8 cellular contexts compared by ENCODE assay signal in the genomic region with DNA sequence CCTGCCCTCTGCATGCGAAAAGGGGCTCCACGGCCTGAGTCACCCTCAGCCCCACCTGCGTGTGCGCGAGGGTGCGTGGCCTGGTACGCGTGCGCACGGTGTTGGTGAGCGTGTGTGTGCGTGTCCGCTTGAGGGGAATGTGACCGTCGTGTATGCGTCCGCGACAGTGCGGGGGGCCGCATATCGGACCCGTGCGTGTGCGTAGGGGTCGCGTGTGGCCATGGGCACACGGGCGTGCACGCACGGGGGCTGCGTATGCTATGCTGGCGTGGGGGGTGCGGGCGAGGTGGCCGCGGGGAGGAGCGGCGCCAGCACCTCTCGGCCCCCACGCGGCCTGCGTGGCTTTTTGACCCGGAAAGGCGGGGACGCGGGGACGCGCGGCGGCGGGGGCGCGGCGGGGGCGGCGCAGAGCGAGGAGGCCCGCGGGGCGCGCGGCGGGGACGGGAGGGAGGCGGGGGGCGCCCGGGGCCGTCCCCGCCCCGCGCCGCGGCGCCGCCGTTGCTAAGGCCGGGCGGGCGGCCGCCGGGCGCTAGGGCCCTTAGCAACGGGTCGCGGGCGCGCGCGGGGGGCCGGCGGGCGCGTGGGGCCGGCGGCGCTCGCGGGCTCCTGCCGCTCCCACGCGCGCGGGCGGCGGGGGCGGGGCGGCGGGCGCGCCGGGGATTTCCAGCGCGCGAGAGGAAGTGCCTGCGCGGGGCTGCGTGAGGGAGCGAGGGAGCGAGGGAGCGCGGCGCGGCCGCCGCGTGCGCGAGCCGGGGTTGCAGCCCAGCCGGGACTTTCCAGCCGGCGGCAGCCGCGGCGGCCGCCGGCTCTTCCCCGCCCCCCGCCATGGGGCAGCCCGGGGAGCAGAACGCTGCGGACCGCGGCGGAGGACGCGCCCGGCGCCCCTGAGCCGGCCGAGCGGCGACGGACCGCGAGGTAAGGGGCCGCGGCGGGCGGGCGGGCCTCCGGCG. TPM values are rescaled to one million over a fixed set of nuclear protein-coding genes. Genes with fewer than 3 reads are reported as not detected.
DNase-seq lines count a peak whose midpoint lies in the region; ATAC-seq, FAIRE-seq and TF ChIP-seq lines count a peak whose summit lies in the region.

A gene with protein sequence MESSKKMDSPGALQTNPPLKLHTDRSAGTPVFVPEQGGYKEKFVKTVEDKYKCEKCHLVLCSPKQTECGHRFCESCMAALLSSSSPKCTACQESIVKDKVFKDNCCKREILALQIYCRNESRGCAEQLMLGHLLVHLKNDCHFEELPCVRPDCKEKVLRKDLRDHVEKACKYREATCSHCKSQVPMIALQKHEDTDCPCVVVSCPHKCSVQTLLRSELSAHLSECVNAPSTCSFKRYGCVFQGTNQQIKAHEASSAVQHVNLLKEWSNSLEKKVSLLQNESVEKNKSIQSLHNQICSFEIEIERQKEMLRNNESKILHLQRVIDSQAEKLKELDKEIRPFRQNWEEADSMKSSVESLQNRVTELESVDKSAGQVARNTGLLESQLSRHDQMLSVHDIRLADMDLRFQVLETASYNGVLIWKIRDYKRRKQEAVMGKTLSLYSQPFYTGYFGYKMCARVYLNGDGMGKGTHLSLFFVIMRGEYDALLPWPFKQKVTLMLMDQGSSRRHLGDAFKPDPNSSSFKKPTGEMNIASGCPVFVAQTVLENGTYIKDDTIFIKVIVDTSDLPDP (plus strand): TSS at position 689 of the 950 bp plus-strand sequence. CDS start 92,753 bp downstream, outside the sequence.

- peak within 1 kb of the TSS; percentile 81 for H3K27ac ChIP-seq in KOPT-K1 (ENCODE audit: low read depth, low read length, poor library complexity, severe bottlenecking)

- no peaks in the 10 kb centered on the region for H3K9me3 ChIP-seq in KOPT-K1 (ENCODE audit: insufficient read depth, low read length, poor library complexity, severe bottlenecking)

- DNase-seq in DMS 273 treated with DMSO at 0.1 percent for 48 hours (lab: John Stamatoyannopoulos, UW) = peak; percentile 10
- peak; percentile 65 to 86 (median 76) for DNase-seq in activated CD4-positive, CD25-positive, alpha-beta regulatory T cell (lab: John Stamatoyannopoulos, UW)
- DNase-seq in bronchial epithelial cell (ENCODE audit: low read depth) = peak; percentile 28
- DNase-seq in iris pigment epithelial cell (ENCODE audit: low read depth) = peak; percentile 81
- DNase-seq in stimulated activated CD4-positive, alpha-beta T cell treated with anti-CD3 and anti-CD28 coated beads, Interleukin-12 subunit alpha, Interleukin-12 subunit beta, amount 100 ng/mL, for 4 hours = peak; percentile 79
- DNase-seq in cortex of kidney (lab: John Stamatoyannopoulos, UW) = no peak

- no peaks in the 10 kb centered on the region for H3K27me3 ChIP-seq in bronchial epithelial cell (ENCODE audit: control insufficient read depth, insufficient read depth, low read length)

- H3K36me3 ChIP-seq in KOPT-K1 (ENCODE audit: insufficient read depth, low read length) (peaks cover 3% of the 10 kb centered on the region; the same call in 1 of the 2 replicates), bronchial epithelial cell (ENCODE audit: control insufficient read depth, insufficient read depth, low read length) (no peaks in the 10 kb centered on the region)

- peak; percentile 53 for ATAC-seq in GM21529 (IDR thresholded peaks at IDR 0.05; ENCODE audit: unreplicated experiment)

- TF ChIP-seq CTCF in bronchial epithelial cell (IDR thresholded peaks at IDR 0.05; ENCODE audit: insufficient read depth, low read length, severe bottlenecking) = no peak

- no peak for FAIRE-seq in bronchial epithelial cell (lab: Jason Lieb, UNC)

- peak within 1 kb of the TSS; percentile 48 for H3K4me3 ChIP-seq in bronchial epithelial cell (ENCODE audit: low read depth, low read length)

RNA-seq across cellular contexts. Expression of the gene that starts here (rescaled TPM):
- total RNA-seq in bronchial epithelial cell = 34.6 and 35.3 TPM in 2 replicates
